In genomic region chr1:76269175-76269574, GRCh38 we compare ENCODE assay signal across 10 cellular contexts.
DNase-seq lines count a peak whose midpoint lies in the region; ATAC-seq and TF ChIP-seq lines count a peak whose summit lies in the region.
"Had no signal": no experiment of that assay in that cellular context is flagged by ENCODE, and none has a peak within 500 bp of the region (broad histone marks: within the 10 kb centered on the region; RNA-seq: fewer than 3 reads in every experiment).

No MANE protein-coding gene starts in this region.

- no peaks in the 10 kb centered on the region for H3K79me2 ChIP-seq in neural progenitor cell (ENCODE audit: low read depth)

- H3K4me1 ChIP-seq in neural progenitor cell = peaks cover 23% of the 10 kb centered on the region
- H3K4me1 ChIP-seq: foreskin keratinocyte had no signal

- ATAC-seq in GM18498 (IDR thresholded peaks at IDR 0.05; ENCODE audit: unreplicated experiment) = no peak
- ATAC-seq: foreskin keratinocyte had no signal

- H4K20me1 ChIP-seq in neural progenitor cell (ENCODE audit: low read depth) = no peaks in the 10 kb centered on the region

- peaks cover 30% of the 10 kb centered on the region for H3K4me1 Mint-ChIP-seq in neural progenitor cell

- H3K36me3 ChIP-seq in neural progenitor cell = no peaks in the 10 kb centered on the region
- H3K36me3 ChIP-seq: WERI-Rb-1 had no signal

- no peak overlapping the region for H3K9ac ChIP-seq in neural progenitor cell

- no peaks in the 10 kb centered on the region for H3K9me3 ChIP-seq in neural progenitor cell (ENCODE audit: low read depth)

- no peak for TF ChIP-seq CTCF in neural progenitor cell (IDR thresholded peaks at IDR 0.05)

- peak overlapping the region; percentile 25 for H3K4me2 ChIP-seq in neural progenitor cell

- no peaks in the 10 kb centered on the region for H3K36me3 Mint-ChIP-seq in neural progenitor cell

- no peak overlapping the region for H3K4me3 Mint-ChIP-seq in neural progenitor cell

- H3K27me3 ChIP-seq in neural progenitor cell = no peaks in the 10 kb centered on the region
- H3K27me3 ChIP-seq: foreskin keratinocyte had no signal

- no peaks in the 10 kb centered on the region for H3K9me3 Mint-ChIP-seq in neural progenitor cell

- peak; percentile 40 for DNase-seq in NCI-H2107 treated with DMSO at 0.1 percent for 48 hours (lab: John Stamatoyannopoulos, UW; ENCODE audit: unreplicated experiment)
- no peak for DNase-seq in NCI-H2107 (lab: John Stamatoyannopoulos, UW)
- peak; percentile 59 for DNase-seq in NCI-H2171 (lab: John Stamatoyannopoulos, UW)
- DNase-seq in astrocyte of the hippocampus (ENCODE audit: low read depth, low spot score) = peak; percentile 78
- DNase-seq in neural progenitor cell (ENCODE audit: low spot score) = peak; percentile 23
- DNase-seq in DMS153 (lab: John Stamatoyannopoulos, UW) = no peak
- DNase-seq in inferior parietal cortex (ENCODE audit: extremely low spot score) = no peak
- DNase-seq: WERI-Rb-1 had no signal

- no peak overlapping the region for H2AFZ ChIP-seq in neural progenitor cell (replicated peaks)

- H3K27ac ChIP-seq in neural progenitor cell = no peak overlapping the region
- H3K27ac ChIP-seq: foreskin keratinocyte, WERI-Rb-1 had no signal

- peaks cover 4% of the 10 kb centered on the region for H3F3A ChIP-seq in neural progenitor cell (ENCODE audit: low read depth)

- no peak overlapping the region for H3K4me3 ChIP-seq in neural progenitor cell

- H3K27me3 Mint-ChIP-seq in neural progenitor cell (ENCODE audit: insufficient read depth, low read depth) = no peaks in the 10 kb centered on the region

- H3K27ac Mint-ChIP-seq in neural progenitor cell = no peak overlapping the region

Comparison
In these comparisons a context has a peak if more than half of its experiments do, and no peak if none do; other contexts are left out.
1. DNase-seq: peak in NCI-H2107 treated with DMSO at 0.1 percent for 48 hours (single experiment), NCI-H2171 (single experiment), astrocyte of the hippocampus (single experiment) and neural progenitor cell (single experiment); none in NCI-H2107 (single experiment), DMS153 (single experiment) and inferior parietal cortex (single experiment).